ENCODE assay signal across 8 cellular contexts in genomic region chr1:207822602-207823451, GRCh38.
DNase-seq lines count a peak whose midpoint lies in the region; ATAC-seq and TF ChIP-seq lines count a peak whose summit lies in the region.

No MANE protein-coding gene starts in this region.

- intact Hi-C loops in tibial artery (cut with DNase I; ENCODE audit: low total_unique reads): no loop called here

- H3K79me2 ChIP-seq in osteoblast (ENCODE audit: insufficient read depth, low read length): peaks cover 55% of the 10 kb centered on the region

- TF ChIP-seq CTCF in GM12865 (IDR thresholded peaks at IDR 0.05; ENCODE audit: insufficient read depth, low read depth, low read length, missing control alignments) (no peak), fibroblast of mammary gland (conservative IDR thresholded peaks at IDR 0.05; ENCODE audit: control insufficient read depth, insufficient read depth, low read depth, low read length) (no peak), osteoblast (IDR thresholded peaks at IDR 0.05; ENCODE audit: extremely low read depth, low read depth, low read length) (no peak), tibial artery (IDR thresholded peaks at IDR 0.05) (no peak)

- no peaks in the 10 kb centered on the region for H3K36me3 ChIP-seq in osteoblast (ENCODE audit: insufficient read depth, low read length)
- H3K36me3 ChIP-seq in tibial artery: peaks cover 20 to 37% (median 28%) of the 10 kb centered on the region in 3 donors

- peaks cover 51% of the 10 kb centered on the region for H3K36me3 Mint-ChIP-seq in activated T-cell treated with anti-CD3 and anti-CD28 coated beads, Interleukin-2, amount 50 U/mL, for 24 hours (ENCODE audit: low read depth)

- ATAC-seq in GM21737 (IDR thresholded peaks at IDR 0.05; ENCODE audit: unreplicated experiment): peak; percentile 46

- H3K4me1 Mint-ChIP-seq in activated T-cell treated with anti-CD3 and anti-CD28 coated beads, Interleukin-2, amount 50 U/mL, for 24 hours (ENCODE audit: low read depth): peaks cover 85% of the 10 kb centered on the region

- H3K4me3 Mint-ChIP-seq in activated T-cell treated with anti-CD3 and anti-CD28 coated beads, Interleukin-2, amount 50 U/mL, for 24 hours: peak overlapping the region; percentile 81

- no peaks in the 10 kb centered on the region for H3K27me3 Mint-ChIP-seq in activated T-cell treated with anti-CD3 and anti-CD28 coated beads, Interleukin-2, amount 50 U/mL, for 24 hours

- peak overlapping the region; percentile 79 for H3K4me2 ChIP-seq in osteoblast (ENCODE audit: insufficient read depth, low read length)

- H3K9me3 ChIP-seq in osteoblast (ENCODE audit: low read depth, low read length) (no peaks in the 10 kb centered on the region), tibial artery (no peaks in the 10 kb centered on the region)

- no peak overlapping the region for H2AFZ ChIP-seq in osteoblast (ENCODE audit: low read length)

- DNase-seq in GM12865 (ENCODE audit: low read depth) (peak; percentile 97), NCI-H2029 treated with DMSO at 0.1 percent for 48 hours (lab: John Stamatoyannopoulos, UW) (peak; percentile 87), fibroblast of mammary gland (ENCODE audit: low read depth) (peak; percentile 81), osteoblast (ENCODE audit: insufficient read length, low spot score, missing footprints) (no peak), tibial artery (peak; percentile 97), RKO (ENCODE audit: low spot score) (no peak)
- peak; percentile 76 for DNase-seq in activated T-cell treated with anti-CD3 and anti-CD28 coated beads, Interleukin-2, amount 50 U/mL, for 24 hours

- peaks cover 7% of the 10 kb centered on the region for H4K20me1 ChIP-seq in osteoblast (ENCODE audit: insufficient read depth, low read length)

- H3K27ac ChIP-seq in osteoblast (ENCODE audit: low read depth, low read length): peak overlapping the region; percentile 83
- H3K27ac ChIP-seq in tibial artery: peak overlapping the region; percentile 100

- no peaks in the 10 kb centered on the region for H3K9me3 Mint-ChIP-seq in activated T-cell treated with anti-CD3 and anti-CD28 coated beads, Interleukin-2, amount 50 U/mL, for 24 hours

- H3K4me1 ChIP-seq in osteoblast (ENCODE audit: insufficient read depth, low read length) (peaks cover 47% of the 10 kb centered on the region), tibial artery (peaks cover 0 to 79% (median 62%) of the 10 kb centered on the region in 4 donors)

- peak overlapping the region; percentile 95 for H3K27ac Mint-ChIP-seq in activated T-cell treated with anti-CD3 and anti-CD28 coated beads, Interleukin-2, amount 50 U/mL, for 24 hours

- H3K27me3 ChIP-seq in osteoblast (ENCODE audit: insufficient read depth, low read length) (no peaks in the 10 kb centered on the region), tibial artery (no peaks in the 10 kb centered on the region)

- H3K4me3 ChIP-seq in GM12865 (ENCODE audit: low read depth, low read length) (peak overlapping the region; percentile 85), fibroblast of mammary gland (ENCODE audit: control insufficient read depth, low read depth, low read length) (peak overlapping the region; percentile 46), osteoblast (ENCODE audit: insufficient read depth, low read length) (peak overlapping the region; percentile 57), tibial artery (peak overlapping the region; percentile 63 to 81)

Comparison
In these comparisons a context has a peak if more than half of its experiments do, and no peak if none do; other contexts are left out.
1. DNase-seq: peak in GM12865 (single experiment), NCI-H2029 treated with DMSO at 0.1 percent for 48 hours (single experiment), activated T-cell treated with anti-CD3 and anti-CD28 coated beads, Interleukin-2, amount 50 U/mL, for 24 hours (single experiment), fibroblast of mammary gland (single experiment) and tibial artery (2 of 2); none in osteoblast (single experiment) and RKO (single experiment).
2. Peak in every context shown above with its lines, with median percentiles within 50 percentile points of each other: H3K4me3 ChIP-seq.